In the genomic region with DNA sequence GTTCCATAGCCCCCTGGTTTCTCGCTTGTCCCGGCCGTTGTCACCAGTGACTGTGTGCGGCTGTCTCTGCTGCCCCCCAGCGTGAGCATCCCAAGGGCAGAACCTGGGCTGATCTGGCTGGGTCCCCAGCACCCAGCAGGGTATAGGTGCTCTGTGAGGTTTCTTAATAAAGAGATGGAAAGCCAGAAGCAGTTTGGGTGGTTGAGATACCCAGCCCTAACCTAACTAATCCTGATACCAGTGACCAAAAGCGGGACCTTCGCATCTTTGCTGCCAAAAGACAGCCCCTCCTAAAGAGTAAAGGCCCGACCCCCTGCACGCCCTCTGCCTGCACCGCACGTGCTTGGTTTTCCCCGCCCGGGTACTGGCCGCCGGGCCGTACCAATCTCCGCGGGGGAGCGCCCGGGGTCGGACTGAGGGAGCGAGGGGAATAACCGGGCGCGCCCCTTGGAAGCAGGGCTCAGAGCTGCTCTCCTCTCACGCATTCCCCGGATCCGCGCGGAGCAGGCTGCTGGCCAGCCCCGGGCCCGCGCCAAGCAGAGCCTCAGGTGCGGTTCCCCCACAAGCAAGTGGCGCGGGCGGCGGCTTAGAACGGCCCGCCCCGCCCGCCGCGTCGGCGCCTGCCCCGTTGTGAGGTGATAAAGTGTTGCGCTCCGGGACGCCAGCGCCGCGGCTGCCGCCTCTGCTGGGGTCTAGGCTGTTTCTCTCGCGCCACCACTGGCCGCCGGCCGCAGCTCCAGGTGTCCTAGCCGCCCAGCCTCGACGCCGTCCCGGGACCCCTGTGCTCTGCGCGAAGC, we compare ENCODE assay signal across 1 cellular context.
TF ChIP-seq lines count a peak whose summit lies in the region.

A gene with protein sequence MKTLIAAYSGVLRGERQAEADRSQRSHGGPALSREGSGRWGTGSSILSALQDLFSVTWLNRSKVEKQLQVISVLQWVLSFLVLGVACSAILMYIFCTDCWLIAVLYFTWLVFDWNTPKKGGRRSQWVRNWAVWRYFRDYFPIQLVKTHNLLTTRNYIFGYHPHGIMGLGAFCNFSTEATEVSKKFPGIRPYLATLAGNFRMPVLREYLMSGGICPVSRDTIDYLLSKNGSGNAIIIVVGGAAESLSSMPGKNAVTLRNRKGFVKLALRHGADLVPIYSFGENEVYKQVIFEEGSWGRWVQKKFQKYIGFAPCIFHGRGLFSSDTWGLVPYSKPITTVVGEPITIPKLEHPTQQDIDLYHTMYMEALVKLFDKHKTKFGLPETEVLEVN (plus strand): TSS at position 667 of the 797 bp plus-strand sequence. CDS start 214 bp downstream, outside the sequence.

TF ChIP-seq in H1, 55 proteins besides CTCF, POLR2A, EP300 and RAD21 (continued from another document):
- TF ChIP-seq, protein P1, sequence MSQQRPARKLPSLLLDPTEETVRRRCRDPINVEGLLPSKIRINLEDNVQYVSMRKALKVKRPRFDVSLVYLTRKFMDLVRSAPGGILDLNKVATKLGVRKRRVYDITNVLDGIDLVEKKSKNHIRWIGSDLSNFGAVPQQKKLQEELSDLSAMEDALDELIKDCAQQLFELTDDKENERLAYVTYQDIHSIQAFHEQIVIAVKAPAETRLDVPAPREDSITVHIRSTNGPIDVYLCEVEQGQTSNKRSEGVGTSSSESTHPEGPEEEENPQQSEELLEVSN (IDR thresholded peaks at IDR 0.05) = peak; percentile 99
- TF ChIP-seq CHD1 (IDR thresholded peaks at IDR 0.05; ENCODE audit: low read depth, low read length) (peak; percentile 88), ASH2L (IDR thresholded peaks at IDR 0.05; ENCODE audit: low read length) (peak; percentile 19), JUND (IDR thresholded peaks at IDR 0.05; ENCODE audit: low read length) (peak; percentile 86), KDM5A (IDR thresholded peaks at IDR 0.05; ENCODE audit: low read length) (no peak), FOSL1 (IDR thresholded peaks at IDR 0.05; ENCODE audit: insufficient read depth, low read depth, low read length) (no peak), HDAC2 (IDR thresholded peaks at IDR 0.05; ENCODE audit: borderline replicate concordance in 1 of 2, low read depth in 2 of 2, low read length in 2 of 2) (peak in 1 of 2 experiments; percentile 29; a peak in 2 of 4 replicates), NANOG (IDR thresholded peaks at IDR 0.05; ENCODE audit: insufficient read depth, low read depth, low read length, poor library complexity, severe bottlenecking) (peak; percentile 61), TAF1 (IDR thresholded peaks at IDR 0.05; ENCODE audit: low read depth, low read length) (0 out of 2 replicates have a peak, but pooled peaks have one; percentile 9), PHF8 (conservative IDR thresholded peaks at IDR 0.05; ENCODE audit: low read depth, low read length) (peak; percentile 30; the same call in 1 of the 2 replicates), RNF2 (IDR thresholded peaks at IDR 0.05; ENCODE audit: borderline replicate concordance, low read depth, low read length, missing control alignments, poor library complexity, severe bottlenecking) (peak; percentile 52)
- TF ChIP-seq, protein P2, sequence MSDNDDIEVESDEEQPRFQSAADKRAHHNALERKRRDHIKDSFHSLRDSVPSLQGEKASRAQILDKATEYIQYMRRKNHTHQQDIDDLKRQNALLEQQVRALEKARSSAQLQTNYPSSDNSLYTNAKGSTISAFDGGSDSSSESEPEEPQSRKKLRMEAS (IDR thresholded peaks at IDR 0.05) = peak; percentile 99
- TF ChIP-seq, protein P3, sequence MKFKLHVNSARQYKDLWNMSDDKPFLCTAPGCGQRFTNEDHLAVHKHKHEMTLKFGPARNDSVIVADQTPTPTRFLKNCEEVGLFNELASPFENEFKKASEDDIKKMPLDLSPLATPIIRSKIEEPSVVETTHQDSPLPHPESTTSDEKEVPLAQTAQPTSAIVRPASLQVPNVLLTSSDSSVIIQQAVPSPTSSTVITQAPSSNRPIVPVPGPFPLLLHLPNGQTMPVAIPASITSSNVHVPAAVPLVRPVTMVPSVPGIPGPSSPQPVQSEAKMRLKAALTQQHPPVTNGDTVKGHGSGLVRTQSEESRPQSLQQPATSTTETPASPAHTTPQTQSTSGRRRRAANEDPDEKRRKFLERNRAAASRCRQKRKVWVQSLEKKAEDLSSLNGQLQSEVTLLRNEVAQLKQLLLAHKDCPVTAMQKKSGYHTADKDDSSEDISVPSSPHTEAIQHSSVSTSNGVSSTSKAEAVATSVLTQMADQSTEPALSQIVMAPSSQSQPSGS (IDR thresholded peaks at IDR 0.05; ENCODE audit: low read length) = no peak
- TF ChIP-seq, protein P4, sequence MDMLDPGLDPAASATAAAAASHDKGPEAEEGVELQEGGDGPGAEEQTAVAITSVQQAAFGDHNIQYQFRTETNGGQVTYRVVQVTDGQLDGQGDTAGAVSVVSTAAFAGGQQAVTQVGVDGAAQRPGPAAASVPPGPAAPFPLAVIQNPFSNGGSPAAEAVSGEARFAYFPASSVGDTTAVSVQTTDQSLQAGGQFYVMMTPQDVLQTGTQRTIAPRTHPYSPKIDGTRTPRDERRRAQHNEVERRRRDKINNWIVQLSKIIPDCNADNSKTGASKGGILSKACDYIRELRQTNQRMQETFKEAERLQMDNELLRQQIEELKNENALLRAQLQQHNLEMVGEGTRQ (IDR thresholded peaks at IDR 0.05; ENCODE audit: low read length) = no peak
